In the genomic region with DNA sequence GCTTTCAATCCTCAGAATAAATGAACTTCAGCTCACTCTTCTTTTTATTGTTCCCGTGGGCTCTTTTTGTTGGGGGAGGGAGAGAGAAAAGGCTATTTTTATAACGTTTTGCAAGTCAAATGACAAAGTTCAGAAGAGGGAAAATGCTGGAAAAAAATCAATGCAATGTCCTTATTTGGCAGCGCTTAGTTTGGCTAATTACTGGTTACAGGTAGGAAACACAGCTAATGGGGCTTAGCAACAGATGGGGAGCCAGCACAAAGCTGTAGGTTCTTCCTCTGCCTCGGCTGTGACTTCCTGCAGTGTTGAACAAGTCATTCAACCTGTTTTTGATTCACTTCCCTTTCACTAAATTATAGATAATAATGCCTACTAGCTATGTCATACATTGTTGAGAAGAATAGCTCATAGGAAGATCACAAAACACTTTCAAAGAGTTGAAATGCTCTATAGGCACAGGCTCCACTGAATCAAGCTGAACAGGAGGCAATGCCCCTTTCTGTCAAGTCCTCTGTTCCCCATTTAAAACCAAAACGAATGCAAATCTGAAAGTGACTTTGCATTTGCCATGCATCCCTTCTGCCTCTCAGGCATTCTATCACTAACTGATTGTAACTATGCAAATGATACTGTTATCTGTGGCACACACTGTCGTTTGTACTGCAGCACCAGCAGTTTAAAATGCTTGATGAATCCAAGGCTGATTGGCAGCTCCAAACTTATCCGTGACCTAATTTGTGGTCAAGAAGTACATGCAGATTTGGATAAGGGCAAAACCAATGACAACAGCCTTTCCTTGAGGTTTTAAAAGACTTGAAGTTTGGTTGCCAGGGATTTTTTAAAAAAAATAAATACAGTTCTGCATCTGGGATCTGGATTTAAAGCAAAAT, we compare ENCODE assay signal across 14 cellular contexts.
DNase-seq lines count a peak whose midpoint lies in the region; ATAC-seq, FAIRE-seq and TF ChIP-seq lines count a peak whose summit lies in the region.
"Had no signal": no experiment of that assay in that cellular context is flagged by ENCODE, and none has a peak within 500 bp of the region (broad histone marks: within the 10 kb centered on the region; RNA-seq: fewer than 3 reads in every experiment).

No MANE protein-coding gene starts in this region.

- peak overlapping the region in 1 of 3 donors; percentile 2 for H3K4me3 ChIP-seq in liver (ENCODE audit: low read depth in 1 of 3, low read length in 3 of 3)
- no peak overlapping the region for H3K4me3 ChIP-seq in HepG2 (replicated peaks in 1 of 3; ENCODE audit: insufficient read depth in 1 of 3, low read depth in 2 of 3, low read length in 3 of 3)
- no peak overlapping the region for H3K4me3 ChIP-seq in fibroblast of lung (replicated peaks in 1 of 4; ENCODE audit: control extremely low read depth in 1 of 4, insufficient read depth in 1 of 4, low read depth in 3 of 4, low read length in 4 of 4)
- no peak overlapping the region for H3K4me3 ChIP-seq in GM23248
- H3K4me3 ChIP-seq in PC-9 = no peak overlapping the region
- no peak overlapping the region for H3K4me3 ChIP-seq in psoas muscle
- H3K4me3 ChIP-seq: left lung had no signal

- no peak overlapping the region for H3K4me3 Mint-ChIP-seq in natural killer cell treated with Interleukin-12 subunit alpha and Interleukin-12 subunit beta and Interleukin-15 and Interleukin-18, amount 100 ng/mL, for 72 hours
- H3K4me3 Mint-ChIP-seq: activated T-cell treated with anti-CD3 and anti-CD28 coated beads, Interleukin-2, amount 50 U/mL, for 24 hours had no signal

- no peaks in the 10 kb centered on the region for H3K4me1 Mint-ChIP-seq in natural killer cell treated with Interleukin-12 subunit alpha and Interleukin-12 subunit beta and Interleukin-15 and Interleukin-18, amount 100 ng/mL, for 72 hours (ENCODE audit: low read depth in 2 of 2)

- CTCF ChIA-PET in HepG2 (lab: Yijun Ruan, JAX; ENCODE audit: low intra/inter-chr PET ratio, low total read pairs) = no interaction called here
- CTCF ChIA-PET in PC-9 (lab: Charles Lee) = no interaction called here

- H3F3A ChIP-seq in GM23248 (ENCODE audit: insufficient read depth) = no peaks in the 10 kb centered on the region
- H3F3A ChIP-seq in PC-9 (ENCODE audit: insufficient read depth, low read depth) = no peaks in the 10 kb centered on the region

- TF ChIP-seq RAD21 in liver (IDR thresholded peaks at IDR 0.05) (peak in 1 of 2 donors; percentile 27), HepG2 (CRISPR knock-in tag; IDR thresholded peaks at IDR 0.05) (no peak)

- ATAC-seq in HepG2 (no peak), psoas muscle (no peak)
- ATAC-seq in natural killer cell treated with Interleukin-12 subunit alpha and Interleukin-12 subunit beta and Interleukin-15 and Interleukin-18, amount 100 ng/mL, for 72 hours = no peak
- ATAC-seq: left lung had no signal

- H3K9me3 ChIP-seq in liver (ENCODE audit: control insufficient read depth in 4 of 4, low read length in 3 of 4) (no peaks in the 10 kb centered on the region), HepG2 (ENCODE audit: low read length) (no peaks in the 10 kb centered on the region), fibroblast of lung (ENCODE audit: control insufficient read depth, insufficient read depth, low read depth, low read length) (no peaks in the 10 kb centered on the region), GM23248 (ENCODE audit: low read depth) (no peaks in the 10 kb centered on the region), PC-9 (ENCODE audit: insufficient read depth, low read depth) (no peaks in the 10 kb centered on the region), psoas muscle (no peaks in the 10 kb centered on the region)
- H3K9me3 ChIP-seq: left lung had no signal

- H3K36me3 ChIP-seq in liver (ENCODE audit: control insufficient read depth in 4 of 4, insufficient read depth in 3 of 4, low read depth in 1 of 4, low read length in 3 of 4) (no peaks in the 10 kb centered on the region), HepG2 (replicated peaks in 1 of 2; ENCODE audit: control insufficient read depth in 1 of 2, insufficient read depth in 2 of 2, low read length in 2 of 2) (no peaks in the 10 kb centered on the region), fibroblast of lung (ENCODE audit: control insufficient read depth, insufficient read depth, low read length) (no peaks in the 10 kb centered on the region), GM23248 (ENCODE audit: low read depth) (no peaks in the 10 kb centered on the region), PC-9 (ENCODE audit: low read depth) (no peaks in the 10 kb centered on the region), psoas muscle (ENCODE audit: insufficient read depth in 1 of 2, low read depth in 1 of 2) (no peaks in the 10 kb centered on the region)
- H3K36me3 ChIP-seq: left lung had no signal

- H2AFZ ChIP-seq in HepG2 (ENCODE audit: low read length) (no peak overlapping the region), fibroblast of lung (ENCODE audit: low read length) (no peak overlapping the region), GM23248 (no peak overlapping the region), PC-9 (no peak overlapping the region)

- H3K36me3 Mint-ChIP-seq in natural killer cell treated with Interleukin-12 subunit alpha and Interleukin-12 subunit beta and Interleukin-15 and Interleukin-18, amount 100 ng/mL, for 72 hours = no peaks in the 10 kb centered on the region

- no peak overlapping the region for H3K9ac ChIP-seq in liver (ENCODE audit: low read depth in 1 of 2, low read length in 2 of 2)
- no peak overlapping the region for H3K9ac ChIP-seq in HepG2 (ENCODE audit: insufficient read depth, low read depth, low read length)
- no peak overlapping the region for H3K9ac ChIP-seq in fibroblast of lung (ENCODE audit: insufficient read depth, low read length)
- no peak overlapping the region for H3K9ac ChIP-seq in GM23248

- no peak overlapping the region for H3K27ac Mint-ChIP-seq in natural killer cell treated with Interleukin-12 subunit alpha and Interleukin-12 subunit beta and Interleukin-15 and Interleukin-18, amount 100 ng/mL, for 72 hours
- H3K27ac Mint-ChIP-seq: activated T-cell treated with anti-CD3 and anti-CD28 coated beads, Interleukin-2, amount 50 U/mL, for 24 hours had no signal

- no peak overlapping the region for H3K27ac ChIP-seq in liver (ENCODE audit: low read depth in 1 of 2, low read length in 2 of 2)
- no peak overlapping the region for H3K27ac ChIP-seq in HepG2 (ENCODE audit: extremely low read length, insufficient read depth, low read length)
- H3K27ac ChIP-seq in fibroblast of lung (ENCODE audit: insufficient read depth, low read length) = no peak overlapping the region
- no peak overlapping the region for H3K27ac ChIP-seq in GM23248
- H3K27ac ChIP-seq in PC-9 = no peak overlapping the region
- H3K27ac ChIP-seq in psoas muscle = no peak overlapping the region
- H3K27ac ChIP-seq: left lung had no signal

- DNase-seq in HepG2 (ENCODE audit: low spot score) (no peak), NCI-H69 (lab: John Stamatoyannopoulos, UW) (peak; percentile 97), fibroblast of lung (ENCODE audit: low read depth in 2 of 2) (peak; percentile 1 to 51), GM23248 (no peak), PC-9 (no peak), psoas muscle (no peak)
- no peak for DNase-seq in natural killer cell treated with Interleukin-12 subunit alpha and Interleukin-12 subunit beta and Interleukin-15 and Interleukin-18, amount 100 ng/mL, for 72 hours (ENCODE audit: low spot score)
- DNase-seq: activated CD4-positive, CD25-positive, alpha-beta regulatory T cell treated with anti-CD3 and anti-CD28 coated beads, Interleukin-2, amount 50 U/mL, for 72 hours; activated T-cell treated with anti-CD3 and anti-CD28 coated beads, Interleukin-2, amount 50 U/mL, for 24 hours; amniotic stem cell; effector memory CD4-positive, alpha-beta T cell; left lung; NCI-H510A had no signal

- H3K4me2 ChIP-seq in HepG2 (ENCODE audit: low read depth, low read length) (no peak overlapping the region), fibroblast of lung (ENCODE audit: extremely low read depth, insufficient read depth, low read length) (no peak overlapping the region), GM23248 (ENCODE audit: unreplicated experiment) (no peak overlapping the region), PC-9 (no peak overlapping the region)

- in situ Hi-C loops in HepG2 (cut with HindIII; ENCODE audit: extremely low pct_ligation_motif_present, low pct_unique_long_range_greater_than_20kb) = no loop called here
- in situ Hi-C loops in GM23248 (cut with MboI) = no loop called here

- 19% methylated on average over 7 of the region's 7 CpGs for WGBS in liver
- WGBS in HepG2 (ENCODE audit: low lambda C conversion rate) = 0% methylated on average over 7 of the region's 7 CpGs
- 6 to 7% methylated on average over 7 of the region's 7 CpGs for WGBS in GM23248 (ENCODE audit: low coverage in 1 of 2, low lambda C conversion rate in 2 of 2, missing lambda C conversion rate in 2 of 2), 2 experiments
- WGBS in psoas muscle, 3 donors = 27 to 31% (median 30%) methylated on average over 7 of the region's 7 CpGs

- no TSS peak for BruUV-seq in HepG2 (replicated peaks; lab: Mats Ljungman, UMichigan)
- BruUV-seq in PC-9 (replicated peaks; lab: Mats Ljungman, UMichigan) = no TSS peak

- TF ChIP-seq CTCF in liver (IDR thresholded peaks at IDR 0.05; ENCODE audit: low read depth, low read length, missing input control) (no peak), HepG2 (CRISPR knock-in tag; IDR thresholded peaks at IDR 0.05) (no peak), fibroblast of lung (conservative IDR thresholded peaks at IDR 0.05 in 1 of 2, IDR thresholded peaks at IDR 0.05 in 1 of 2; ENCODE audit: low read depth in 1 of 2, low read length in 2 of 2) (no peak), PC-9 (conservative IDR thresholded peaks at IDR 0.05) (no peak), psoas muscle (IDR thresholded peaks at IDR 0.05) (no peak)

- H3K9me2 ChIP-seq in GM23248 (ENCODE audit: insufficient read depth) = no peaks in the 10 kb centered on the region
- no peaks in the 10 kb centered on the region for H3K9me2 ChIP-seq in PC-9 (ENCODE audit: insufficient read depth)

- H3K4me1 ChIP-seq in liver (ENCODE audit: control insufficient read depth in 4 of 4, insufficient read depth in 4 of 4, low read length in 3 of 4) (peaks cover 0 to 11% (median 6%) of the 10 kb centered on the region in 4 donors), HepG2 (ENCODE audit: insufficient read depth, low read length) (no peaks in the 10 kb centered on the region), fibroblast of lung (ENCODE audit: control insufficient read depth, extremely low read depth, insufficient read depth, low read length) (no peaks in the 10 kb centered on the region), GM23248 (ENCODE audit: insufficient read depth) (no peaks in the 10 kb centered on the region), PC-9 (replicated peaks; ENCODE audit: insufficient read depth) (no peaks in the 10 kb centered on the region), psoas muscle (no peaks in the 10 kb centered on the region)
- H3K4me1 ChIP-seq: left lung had no signal

- H4K20me1 ChIP-seq in HepG2 (ENCODE audit: insufficient read depth, low read length) (no peaks in the 10 kb centered on the region), fibroblast of lung (ENCODE audit: control insufficient read depth, extremely low read depth, insufficient read depth, low read length) (no peaks in the 10 kb centered on the region), GM23248 (ENCODE audit: insufficient read depth) (no peaks in the 10 kb centered on the region), PC-9 (ENCODE audit: insufficient read depth) (no peaks in the 10 kb centered on the region)

- no peak for FAIRE-seq in HepG2 (lab: Jason Lieb, UNC)

- POLR2A ChIA-PET in HepG2 (lab: Yijun Ruan, JAX) = no interaction called here
- POLR2A ChIA-PET in PC-9 (lab: Charles Lee; ENCODE audit: unreplicated experiment) = no interaction called here

- no peaks in the 10 kb centered on the region for H3K27me3 ChIP-seq in liver (ENCODE audit: control insufficient read depth in 4 of 4, insufficient read depth in 4 of 4, low read length in 3 of 4)
- H3K27me3 ChIP-seq in HepG2 (ENCODE audit: control insufficient read depth in 1 of 2, insufficient read depth in 2 of 2, low read length in 2 of 2) = no peaks in the 10 kb centered on the region
- H3K27me3 ChIP-seq in fibroblast of lung (ENCODE audit: control insufficient read depth, insufficient read depth, low read length) = no peaks in the 10 kb centered on the region
- no peaks in the 10 kb centered on the region for H3K27me3 ChIP-seq in GM23248 (replicated peaks; ENCODE audit: insufficient read depth)
- H3K27me3 ChIP-seq in PC-9 (ENCODE audit: insufficient read depth, low read depth) = no peaks in the 10 kb centered on the region
- no peaks in the 10 kb centered on the region for H3K27me3 ChIP-seq in psoas muscle (ENCODE audit: insufficient read depth in 3 of 3, low read length in 2 of 3)
- H3K27me3 ChIP-seq: left lung had no signal

- no peak for TF ChIP-seq POLR2A in HepG2 (IDR thresholded peaks at IDR 0.05; ENCODE audit: insufficient read depth in 1 of 2, low read depth in 2 of 2, low read length in 2 of 2)

- intact Hi-C loops in HepG2 (cut with micrococcal nuclease; ENCODE audit: unreplicated experiment) = no loop called here
- intact Hi-C loops in PC-9 (cut with micrococcal nuclease; ENCODE audit: unreplicated experiment) = no loop called here
- intact Hi-C loops in psoas muscle (cut with DNase I) = no loop called here

- peaks cover 3% of the 10 kb centered on the region for H3K9me3 Mint-ChIP-seq in natural killer cell treated with Interleukin-12 subunit alpha and Interleukin-12 subunit beta and Interleukin-15 and Interleukin-18, amount 100 ng/mL, for 72 hours
- H3K9me3 Mint-ChIP-seq: activated T-cell treated with anti-CD3 and anti-CD28 coated beads, Interleukin-2, amount 50 U/mL, for 24 hours had no signal

- H3K79me2 ChIP-seq in HepG2 (ENCODE audit: insufficient read depth, low read length) (no peaks in the 10 kb centered on the region), fibroblast of lung (ENCODE audit: control insufficient read depth, insufficient read depth, low read length) (no peaks in the 10 kb centered on the region), GM23248 (ENCODE audit: insufficient read depth) (no peaks in the 10 kb centered on the region), PC-9 (ENCODE audit: low read depth) (no peaks in the 10 kb centered on the region)

- TF ChIP-seq EP300 in HepG2 (IDR thresholded peaks at IDR 0.05; ENCODE audit: low read depth in 2 of 2, low read length in 2 of 2) (no peak), HepG2 (CRISPR knock-in tag; IDR thresholded peaks at IDR 0.05; ENCODE audit: borderline replicate concordance) (no peak)

- no peaks in the 10 kb centered on the region for H3K27me3 Mint-ChIP-seq in natural killer cell treated with Interleukin-12 subunit alpha and Interleukin-12 subunit beta and Interleukin-15 and Interleukin-18, amount 100 ng/mL, for 72 hours
- H3K27me3 Mint-ChIP-seq: activated T-cell treated with anti-CD3 and anti-CD28 coated beads, Interleukin-2, amount 50 U/mL, for 24 hours had no signal

Comparison
In these comparisons a context has a peak if more than half of its experiments do, and no peak if none do; other contexts are left out.
1. DNase-seq: peak in NCI-H69 (single experiment) and fibroblast of lung (2 of 2); none in HepG2 (single experiment), GM23248 (single experiment), PC-9 (0 of 2), natural killer cell treated with Interleukin-12 subunit alpha and Interleukin-12 subunit beta and Interleukin-15 and Interleukin-18, amount 100 ng/mL, for 72 hours (single experiment) and psoas muscle (0 of 2).